1 cellular context compared by ENCODE assay signal in the genomic region with DNA sequence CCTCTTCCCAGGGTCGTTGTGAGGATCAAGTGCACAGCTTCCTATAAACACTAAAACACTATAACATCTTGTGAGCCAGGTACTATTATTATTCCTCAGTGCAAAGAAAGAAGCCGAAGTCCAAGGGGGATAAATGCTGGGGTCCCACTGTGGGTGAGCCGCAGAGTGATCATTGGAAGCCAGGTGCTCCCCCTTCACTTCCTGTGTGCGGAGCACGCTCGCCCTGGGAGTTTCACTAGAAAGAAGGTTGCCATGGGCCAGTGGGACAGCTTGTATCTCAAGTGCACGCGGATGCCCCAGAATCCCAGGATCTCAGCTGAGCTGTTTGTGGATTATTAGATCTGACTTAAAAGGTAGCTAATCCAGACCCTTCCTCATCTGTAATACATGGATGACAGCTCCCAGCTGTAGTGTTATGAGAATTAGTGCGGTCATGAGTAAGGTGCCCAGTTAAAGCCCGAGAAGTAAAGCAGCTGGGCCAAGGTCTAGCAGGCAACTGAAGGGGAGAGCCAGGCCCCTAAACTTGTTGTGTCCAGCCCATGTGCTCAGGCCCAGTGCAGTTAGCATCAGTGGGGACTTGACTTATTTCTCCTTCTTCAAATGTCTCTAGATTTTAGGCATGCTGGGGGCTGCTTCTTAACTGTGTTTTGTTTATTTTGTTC.
TF ChIP-seq lines count a peak whose summit lies in the region.

No MANE protein-coding gene starts in this region.

TF ChIP-seq in HEK293, 187 proteins besides CTCF, POLR2A, EP300 and RAD21 (continued from another document):
- TF ChIP-seq, protein P1, sequence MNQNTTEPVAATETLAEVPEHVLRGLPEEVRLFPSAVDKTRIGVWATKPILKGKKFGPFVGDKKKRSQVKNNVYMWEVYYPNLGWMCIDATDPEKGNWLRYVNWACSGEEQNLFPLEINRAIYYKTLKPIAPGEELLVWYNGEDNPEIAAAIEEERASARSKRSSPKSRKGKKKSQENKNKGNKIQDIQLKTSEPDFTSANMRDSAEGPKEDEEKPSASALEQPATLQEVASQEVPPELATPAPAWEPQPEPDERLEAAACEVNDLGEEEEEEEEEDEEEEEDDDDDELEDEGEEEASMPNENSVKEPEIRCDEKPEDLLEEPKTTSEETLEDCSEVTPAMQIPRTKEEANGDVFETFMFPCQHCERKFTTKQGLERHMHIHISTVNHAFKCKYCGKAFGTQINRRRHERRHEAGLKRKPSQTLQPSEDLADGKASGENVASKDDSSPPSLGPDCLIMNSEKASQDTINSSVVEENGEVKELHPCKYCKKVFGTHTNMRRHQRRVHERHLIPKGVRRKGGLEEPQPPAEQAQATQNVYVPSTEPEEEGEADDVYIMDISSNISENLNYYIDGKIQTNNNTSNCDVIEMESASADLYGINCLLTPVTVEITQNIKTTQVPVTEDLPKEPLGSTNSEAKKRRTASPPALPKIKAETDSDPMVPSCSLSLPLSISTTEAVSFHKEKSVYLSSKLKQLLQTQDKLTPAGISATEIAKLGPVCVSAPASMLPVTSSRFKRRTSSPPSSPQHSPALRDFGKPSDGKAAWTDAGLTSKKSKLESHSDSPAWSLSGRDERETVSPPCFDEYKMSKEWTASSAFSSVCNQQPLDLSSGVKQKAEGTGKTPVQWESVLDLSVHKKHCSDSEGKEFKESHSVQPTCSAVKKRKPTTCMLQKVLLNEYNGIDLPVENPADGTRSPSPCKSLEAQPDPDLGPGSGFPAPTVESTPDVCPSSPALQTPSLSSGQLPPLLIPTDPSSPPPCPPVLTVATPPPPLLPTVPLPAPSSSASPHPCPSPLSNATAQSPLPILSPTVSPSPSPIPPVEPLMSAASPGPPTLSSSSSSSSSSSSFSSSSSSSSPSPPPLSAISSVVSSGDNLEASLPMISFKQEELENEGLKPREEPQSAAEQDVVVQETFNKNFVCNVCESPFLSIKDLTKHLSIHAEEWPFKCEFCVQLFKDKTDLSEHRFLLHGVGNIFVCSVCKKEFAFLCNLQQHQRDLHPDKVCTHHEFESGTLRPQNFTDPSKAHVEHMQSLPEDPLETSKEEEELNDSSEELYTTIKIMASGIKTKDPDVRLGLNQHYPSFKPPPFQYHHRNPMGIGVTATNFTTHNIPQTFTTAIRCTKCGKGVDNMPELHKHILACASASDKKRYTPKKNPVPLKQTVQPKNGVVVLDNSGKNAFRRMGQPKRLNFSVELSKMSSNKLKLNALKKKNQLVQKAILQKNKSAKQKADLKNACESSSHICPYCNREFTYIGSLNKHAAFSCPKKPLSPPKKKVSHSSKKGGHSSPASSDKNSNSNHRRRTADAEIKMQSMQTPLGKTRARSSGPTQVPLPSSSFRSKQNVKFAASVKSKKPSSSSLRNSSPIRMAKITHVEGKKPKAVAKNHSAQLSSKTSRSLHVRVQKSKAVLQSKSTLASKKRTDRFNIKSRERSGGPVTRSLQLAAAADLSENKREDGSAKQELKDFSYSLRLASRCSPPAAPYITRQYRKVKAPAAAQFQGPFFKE (tag by site-specific recombination; IDR thresholded peaks at IDR 0.05; ENCODE audit: borderline replicate concordance): no peak
- no peak for TF ChIP-seq ZNF175 (tag by site-specific recombination; IDR thresholded peaks at IDR 0.05)
- no peak for TF ChIP-seq ZNF341 (tag by site-specific recombination; IDR thresholded peaks at IDR 0.05; ENCODE audit: low read depth)
- TF ChIP-seq ZNF843 (tag by site-specific recombination; IDR thresholded peaks at IDR 0.05): no peak
- no peak for TF ChIP-seq ZFHX2 (tag by site-specific recombination; conservative IDR thresholded peaks at IDR 0.05)
- TF ChIP-seq ZNF366 (tag by site-specific recombination; conservative IDR thresholded peaks at IDR 0.05): no peak
- no peak for TF ChIP-seq ZNF138 (tag by site-specific recombination; IDR thresholded peaks at IDR 0.05; ENCODE audit: borderline replicate concordance)
- no peak for TF ChIP-seq ZNF202 (tag by site-specific recombination; IDR thresholded peaks at IDR 0.05; ENCODE audit: borderline replicate concordance)
- no peak for TF ChIP-seq ZNF510 (tag by site-specific recombination; IDR thresholded peaks at IDR 0.05; ENCODE audit: insufficient replicate concordance)
- TF ChIP-seq, protein P2, sequence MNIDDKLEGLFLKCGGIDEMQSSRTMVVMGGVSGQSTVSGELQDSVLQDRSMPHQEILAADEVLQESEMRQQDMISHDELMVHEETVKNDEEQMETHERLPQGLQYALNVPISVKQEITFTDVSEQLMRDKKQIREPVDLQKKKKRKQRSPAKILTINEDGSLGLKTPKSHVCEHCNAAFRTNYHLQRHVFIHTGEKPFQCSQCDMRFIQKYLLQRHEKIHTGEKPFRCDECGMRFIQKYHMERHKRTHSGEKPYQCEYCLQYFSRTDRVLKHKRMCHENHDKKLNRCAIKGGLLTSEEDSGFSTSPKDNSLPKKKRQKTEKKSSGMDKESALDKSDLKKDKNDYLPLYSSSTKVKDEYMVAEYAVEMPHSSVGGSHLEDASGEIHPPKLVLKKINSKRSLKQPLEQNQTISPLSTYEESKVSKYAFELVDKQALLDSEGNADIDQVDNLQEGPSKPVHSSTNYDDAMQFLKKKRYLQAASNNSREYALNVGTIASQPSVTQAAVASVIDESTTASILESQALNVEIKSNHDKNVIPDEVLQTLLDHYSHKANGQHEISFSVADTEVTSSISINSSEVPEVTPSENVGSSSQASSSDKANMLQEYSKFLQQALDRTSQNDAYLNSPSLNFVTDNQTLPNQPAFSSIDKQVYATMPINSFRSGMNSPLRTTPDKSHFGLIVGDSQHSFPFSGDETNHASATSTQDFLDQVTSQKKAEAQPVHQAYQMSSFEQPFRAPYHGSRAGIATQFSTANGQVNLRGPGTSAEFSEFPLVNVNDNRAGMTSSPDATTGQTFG (tag by site-specific recombination; IDR thresholded peaks at IDR 0.05; ENCODE audit: borderline replicate concordance): no peak
- no peak for TF ChIP-seq YY2 (tag by site-specific recombination; IDR thresholded peaks at IDR 0.05)
- TF ChIP-seq ZNF776 (tag by site-specific recombination; IDR thresholded peaks at IDR 0.05; ENCODE audit: borderline replicate concordance): no peak
- no peak for TF ChIP-seq ZNF501 (tag by site-specific recombination; IDR thresholded peaks at IDR 0.05)
- no peak for TF ChIP-seq ZNF350 (tag by site-specific recombination; IDR thresholded peaks at IDR 0.05)
- no peak for TF ChIP-seq ZNF792 (tag by site-specific recombination; IDR thresholded peaks at IDR 0.05)
- 0 out of 2 replicates have a peak, but pooled peaks have one; percentile 21 for TF ChIP-seq ZNF76 (tag by site-specific recombination; IDR thresholded peaks at IDR 0.05; ENCODE audit: borderline replicate concordance, low read depth)
- TF ChIP-seq, protein P3, sequence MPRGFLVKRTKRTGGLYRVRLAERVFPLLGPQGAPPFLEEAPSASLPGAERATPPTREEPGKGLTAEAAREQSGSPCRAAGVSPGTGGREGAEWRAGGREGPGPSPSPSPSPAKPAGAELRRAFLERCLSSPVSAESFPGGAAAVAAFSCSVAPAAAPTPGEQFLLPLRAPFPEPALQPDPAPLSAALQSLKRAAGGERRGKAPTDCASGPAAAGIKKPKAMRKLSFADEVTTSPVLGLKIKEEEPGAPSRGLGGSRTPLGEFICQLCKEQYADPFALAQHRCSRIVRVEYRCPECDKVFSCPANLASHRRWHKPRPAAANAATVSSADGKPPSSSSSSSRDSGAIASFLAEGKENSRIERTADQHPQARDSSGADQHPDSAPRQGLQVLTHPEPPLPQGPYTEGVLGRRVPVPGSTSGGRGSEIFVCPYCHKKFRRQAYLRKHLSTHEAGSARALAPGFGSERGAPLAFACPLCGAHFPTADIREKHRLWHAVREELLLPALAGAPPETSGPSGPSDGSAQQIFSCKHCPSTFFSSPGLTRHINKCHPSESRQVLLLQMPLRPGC (tag by site-specific recombination; IDR thresholded peaks at IDR 0.05): no peak
- no peak for TF ChIP-seq ZFP37 (tag by site-specific recombination; IDR thresholded peaks at IDR 0.05)
- no peak for TF ChIP-seq ZNF174 (tag by site-specific recombination; IDR thresholded peaks at IDR 0.05)
- TF ChIP-seq, protein P4, sequence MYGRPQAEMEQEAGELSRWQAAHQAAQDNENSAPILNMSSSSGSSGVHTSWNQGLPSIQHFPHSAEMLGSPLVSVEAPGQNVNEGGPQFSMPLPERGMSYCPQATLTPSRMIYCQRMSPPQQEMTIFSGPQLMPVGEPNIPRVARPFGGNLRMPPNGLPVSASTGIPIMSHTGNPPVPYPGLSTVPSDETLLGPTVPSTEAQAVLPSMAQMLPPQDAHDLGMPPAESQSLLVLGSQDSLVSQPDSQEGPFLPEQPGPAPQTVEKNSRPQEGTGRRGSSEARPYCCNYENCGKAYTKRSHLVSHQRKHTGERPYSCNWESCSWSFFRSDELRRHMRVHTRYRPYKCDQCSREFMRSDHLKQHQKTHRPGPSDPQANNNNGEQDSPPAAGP (tag by site-specific recombination; IDR thresholded peaks at IDR 0.05): no peak
- no peak for TF ChIP-seq ZNF16 (tag by site-specific recombination; IDR thresholded peaks at IDR 0.05; ENCODE audit: low read depth)
- TF ChIP-seq TCF7L2 (IDR thresholded peaks at IDR 0.05; ENCODE audit: borderline replicate concordance, low read depth, low read length): no peak
